ENCODE assay signal across 25 cellular contexts in the genomic region with DNA sequence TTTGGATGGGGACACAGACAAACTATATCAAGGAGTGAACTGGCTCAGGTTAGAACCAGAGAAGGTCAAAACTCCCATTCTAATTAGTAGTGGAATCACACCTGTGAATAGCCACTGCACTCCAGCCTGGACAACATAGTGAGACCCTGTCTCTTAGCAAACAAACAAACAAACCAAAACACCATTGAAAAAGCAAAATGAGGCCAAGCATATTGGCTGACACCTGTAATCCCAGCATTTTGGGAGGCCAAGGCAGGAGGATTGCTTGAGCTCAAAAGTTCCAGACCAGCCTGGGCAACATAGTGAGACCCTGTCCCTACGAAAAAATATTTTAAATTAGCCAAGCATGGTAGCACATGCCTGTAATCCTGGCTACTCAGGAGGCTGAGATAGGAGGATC.
"Had no signal": no experiment of that assay in that cellular context is flagged by ENCODE, and none has a peak within 500 bp of the region (broad histone marks: within the 10 kb centered on the region; RNA-seq: fewer than 3 reads in every experiment).

No MANE protein-coding gene starts in this region.

- H3K36me3 ChIP-seq: colonic mucosa, gastroesophageal sphincter, heart right ventricle, left lung, lower lobe of right lung had no signal

- DNase-seq: colonic mucosa; cortex of kidney; effector CD8-positive, alpha-beta T cell; effector memory CD8-positive, alpha-beta T cell; endodermal cell; erythroblast; foreskin keratinocyte; heart right ventricle; hippocampal formation; left cardiac atrium; left lung; left ventricle myocardium superior; lower lobe of right lung; mesenchymal stem cell; mucosa of descending colon; naive B cell had no signal

- H3K27me3 ChIP-seq: colonic mucosa, foreskin keratinocyte, gastroesophageal sphincter had no signal

- FAIRE-seq: endometrium, frontal cortex, islet of Langerhans, keratinocyte had no signal

- H3K4me1 ChIP-seq: colonic mucosa, foreskin keratinocyte, gastroesophageal sphincter, left lung, lower lobe of right lung had no signal

- H3K9me3 ChIP-seq: colonic mucosa, gastroesophageal sphincter, heart right ventricle, left lung, lower lobe of right lung, mucosa of descending colon had no signal

- H3K36me3 Mint-ChIP-seq: mesothelial cell of epicardium had no signal

- H3K27ac Mint-ChIP-seq: dendritic cell treated with granulocyte-macrophage colony-stimulating factor and Interleukin-4, amounts not matched to agents 40 ng/mL and 50 ng/mL, for 4 days; endodermal cell; mesothelial cell of epicardium; naive B cell had no signal

- H3K4me3 Mint-ChIP-seq: dendritic cell treated with granulocyte-macrophage colony-stimulating factor and Interleukin-4, amounts not matched to agents 40 ng/mL and 50 ng/mL, for 4 days; effector memory CD8-positive, alpha-beta T cell; endodermal cell; mesothelial cell of epicardium; naive B cell had no signal

- H3K9me3 Mint-ChIP-seq: dendritic cell treated with granulocyte-macrophage colony-stimulating factor and Interleukin-4, amounts not matched to agents 40 ng/mL and 50 ng/mL, for 4 days; effector memory CD8-positive, alpha-beta T cell; endodermal cell had no signal

- ATAC-seq: effector memory CD8-positive, alpha-beta T cell; esophagus mucosa; foreskin keratinocyte; gastroesophageal sphincter; heart right ventricle; left cardiac atrium; left lung; left ventricle myocardium superior; lower lobe of right lung; mucosa of descending colon had no signal

- H3K4me3 ChIP-seq: colonic mucosa, gastroesophageal sphincter, heart right ventricle, left lung, lower lobe of right lung, mucosa of descending colon had no signal

- H3K27ac ChIP-seq: colonic mucosa, epithelial cell of prostate, foreskin keratinocyte, gastroesophageal sphincter, heart right ventricle, left lung, lower lobe of right lung had no signal
